26 cellular contexts compared by ENCODE assay signal in genomic region chr22:21602579-21602978, GRCh38. TPM values are rescaled to one million over a fixed set of nuclear protein-coding genes. Genes with fewer than 3 reads are reported as not detected.
A peak's percentile ranks its signal among the peaks of the same experiment; 100 is the strongest.
DNase-seq lines count a peak whose midpoint lies in the region; ATAC-seq, FAIRE-seq and TF ChIP-seq lines count a peak whose summit lies in the region.
"Had no signal": no experiment of that assay in that cellular context is flagged by ENCODE, and none has a peak within 500 bp of the region (broad histone marks: within the 10 kb centered on the region; RNA-seq: fewer than 3 reads in every experiment).

No MANE protein-coding gene starts in this region.

- POLR2A ChIA-PET in CD8-positive, alpha-beta T cell (lab: Charles Lee) = interaction anchor here (0.7 kb wide), 1 partner anchor 15 kb away, joined by 3 read pairs; no protein-coding TSS in a partner anchor
- POLR2A ChIA-PET in GM12878 (lab: Charles Lee) = interaction anchor here (0.6 to 0.7 kb wide), 2 partner anchors 19 to 242 kb away, joined by 3 to 4 read pairs; no protein-coding TSS in a partner anchor
- POLR2A ChIA-PET in naive thymus-derived CD8-positive, alpha-beta T cell (lab: Charles Lee) = no interaction called here

- H3K27me3 Mint-ChIP-seq in CD14-positive monocyte (ENCODE audit: low read depth in 3 of 3) = no peaks in the 10 kb centered on the region
- no peaks in the 10 kb centered on the region for H3K27me3 Mint-ChIP-seq in CD8-positive, alpha-beta T cell (ENCODE audit: low read depth)
- no peaks in the 10 kb centered on the region for H3K27me3 Mint-ChIP-seq in naive thymus-derived CD8-positive, alpha-beta T cell
- H3K27me3 Mint-ChIP-seq: IgD-negative memory B cell; stimulated activated naive CD8-positive, alpha-beta T cell treated with anti-CD3 and anti-CD28 coated beads, Interleukin-15, amount 100 ng/mL, for 72 hours had no signal

- no peak for FAIRE-seq in GM12878 (lab: Jason Lieb, UNC)
- FAIRE-seq: small intestine had no signal

- no peaks in the 10 kb centered on the region for H3K4me1 ChIP-seq in CD8-positive, alpha-beta T cell (ENCODE audit: insufficient read depth, low read length)
- H3K4me1 ChIP-seq in GM12878 (ENCODE audit: control insufficient read depth, insufficient read depth, low read length) = peaks cover 4% of the 10 kb centered on the region; the same call in 1 of the 2 replicates
- H3K4me1 ChIP-seq: neural progenitor cell, uterus had no signal

- no peak overlapping the region for H3K9ac ChIP-seq in GM12878 (ENCODE audit: control insufficient read depth, insufficient read depth, low read length)
- H3K9ac ChIP-seq: neural progenitor cell had no signal

- intact Hi-C loops in CD14-positive monocyte (cut with micrococcal nuclease) (no loop called here), GM12878 (cut with micrococcal nuclease; ENCODE audit: unreplicated experiment) (no loop called here)
- intact Hi-C loops in CD8-positive, alpha-beta T cell (cut with DNase I, micrococcal nuclease) = no loop called here

- peaks cover 0 to 1% (median 0%) of the 10 kb centered on the region in 7 donors for H3K9me3 Mint-ChIP-seq in CD14-positive monocyte
- no peaks in the 10 kb centered on the region for H3K9me3 Mint-ChIP-seq in CD8-positive, alpha-beta T cell
- no peaks in the 10 kb centered on the region for H3K9me3 Mint-ChIP-seq in naive thymus-derived CD8-positive, alpha-beta T cell
- H3K9me3 Mint-ChIP-seq: activated naive CD4-positive, alpha-beta T cell treated with anti-CD3 and anti-CD28 coated beads, Interleukin-2, amount 50 U/mL, for 72 hours; activated T-helper 1 cell treated with anti-CD3 and anti-CD28 coated beads, Interleukin-12 subunit alpha, Interleukin-12 subunit beta, Interleukin-2, Interleukin-4 antibody, amounts not matched to agents 30 ng/mL and 10 ng/mL and 1 ng/mL, durations not matched to agents 14 hours and 24 hours and 36 hours; IgD-negative memory B cell; neural progenitor cell; stimulated activated naive CD8-positive, alpha-beta T cell treated with anti-CD3 and anti-CD28 coated beads, Interleukin-15, amount 100 ng/mL, for 72 hours; T-helper 2 cell treated with Interferon-gamma antibody and Interleukin-4, amounts not matched to agents 5 μg/mL and 100 μg/mL, for 36 hours had no signal

- peaks cover 14 to 29% of the 10 kb centered on the region in 2 donors for H3K36me3 Mint-ChIP-seq in CD14-positive monocyte
- H3K36me3 Mint-ChIP-seq in CD8-positive, alpha-beta T cell = peaks cover 27% of the 10 kb centered on the region
- peaks cover 0 to 28% (median 0%) of the 10 kb centered on the region in 3 donors for H3K36me3 Mint-ChIP-seq in naive thymus-derived CD8-positive, alpha-beta T cell
- H3K36me3 Mint-ChIP-seq: activated naive CD4-positive, alpha-beta T cell treated with anti-CD3 and anti-CD28 coated beads, Interleukin-2, amount 50 U/mL, for 72 hours had no signal

- H3K36me3 ChIP-seq in CD8-positive, alpha-beta T cell (ENCODE audit: insufficient read depth, low read length) = no peaks in the 10 kb centered on the region
- H3K36me3 ChIP-seq in GM12878 (ENCODE audit: control insufficient read depth in 2 of 2, insufficient read depth in 2 of 2, low read length in 1 of 2) = peaks cover 12 to 17% of the 10 kb centered on the region in 2 experiments
- H3K36me3 ChIP-seq: neural progenitor cell, Peyer's patch, right atrium auricular region, uterus had no signal

- TF ChIP-seq POLR2A in GM12878 (IDR thresholded peaks at IDR 0.05; ENCODE audit: low read depth, low read length) = no peak

- BruUV-seq in GM12878 (replicated peaks; lab: Mats Ljungman, UMichigan) = TSS peak; percentile 50

- H3K4me3 Mint-ChIP-seq in CD14-positive monocyte = no peak overlapping the region
- H3K4me3 Mint-ChIP-seq in CD8-positive, alpha-beta T cell = no peak overlapping the region
- no peak overlapping the region for H3K4me3 Mint-ChIP-seq in naive thymus-derived CD8-positive, alpha-beta T cell
- H3K4me3 Mint-ChIP-seq: activated T-helper 1 cell treated with anti-CD3 and anti-CD28 coated beads, Interleukin-12 subunit alpha, Interleukin-12 subunit beta, Interleukin-2, Interleukin-4 antibody, amounts not matched to agents 30 ng/mL and 10 ng/mL and 1 ng/mL, durations not matched to agents 14 hours and 24 hours and 36 hours; IgD-negative memory B cell; neural progenitor cell; stimulated activated naive CD8-positive, alpha-beta T cell treated with anti-CD3 and anti-CD28 coated beads, Interleukin-15, amount 100 ng/mL, for 72 hours; T-helper 2 cell treated with Interferon-gamma antibody and Interleukin-4, amounts not matched to agents 5 μg/mL and 100 μg/mL, for 36 hours had no signal

- TF ChIP-seq CTCF in CD14-positive monocyte (IDR thresholded peaks at IDR 0.05) (no peak), GM12878 (IDR thresholded peaks at IDR 0.05 in 2 of 3, conservative IDR thresholded peaks at IDR 0.05 in 1 of 3; ENCODE audit: control insufficient read depth in 2 of 3, extremely low read depth in 1 of 3, insufficient read depth in 1 of 3, low read depth in 3 of 3, low read length in 3 of 3) (no peak)
- TF ChIP-seq CTCF in CD8-positive, alpha-beta T cell (IDR thresholded peaks at IDR 0.05) = no peak

- no peak overlapping the region for H3K4me3 ChIP-seq in CD8-positive, alpha-beta T cell (ENCODE audit: low read depth, low read length)
- no peak overlapping the region for H3K4me3 ChIP-seq in GM12878
- H3K4me3 ChIP-seq: neural progenitor cell, Peyer's patch, right atrium auricular region, uterus had no signal

- CTCF ChIA-PET in CD8-positive, alpha-beta T cell (lab: Charles Lee) = interaction anchor here (1.5 kb wide), 1 partner anchor 11 kb away, joined by 4 read pairs; no protein-coding TSS in a partner anchor
- CTCF ChIA-PET in GM12878 (lab: Yijun Ruan, JAX) = no interaction called here

- peaks cover 51% of the 10 kb centered on the region for H3K79me2 ChIP-seq in GM12878 (ENCODE audit: control insufficient read depth, insufficient read depth, low read length)

- H3K27ac ChIP-seq in CD8-positive, alpha-beta T cell (ENCODE audit: low read depth, low read length) = no peak overlapping the region
- H3K27ac ChIP-seq in GM12878 (ENCODE audit: control insufficient read depth, insufficient read depth) = no peak overlapping the region
- H3K27ac ChIP-seq: neural progenitor cell, Peyer's patch, right atrium auricular region, uterus had no signal

- H2AFZ ChIP-seq in GM12878 (ENCODE audit: control insufficient read depth, low read depth, low read length) = no peak overlapping the region
- H2AFZ ChIP-seq: neural progenitor cell had no signal

- no peaks in the 10 kb centered on the region for H3K27me3 ChIP-seq in CD8-positive, alpha-beta T cell (ENCODE audit: insufficient read depth, low read length)
- no peaks in the 10 kb centered on the region for H3K27me3 ChIP-seq in GM12878 (replicated peaks in 1 of 2; ENCODE audit: control insufficient read depth in 2 of 2, insufficient read depth in 2 of 2, low read length in 1 of 2)
- H3K27me3 ChIP-seq: neural progenitor cell, Peyer's patch, right atrium auricular region, uterus had no signal

- WGBS in GM12878 (ENCODE audit: insufficient coverage, insufficient replicate concordance, low lambda C conversion rate, missing lambda C conversion rate) = 84% methylated on average over 6 of the region's 6 CpGs

- in situ Hi-C loops in GM12878 (cut with MboI) = no loop called here

- TF ChIP-seq RAD21 in GM12878 (IDR thresholded peaks at IDR 0.05; ENCODE audit: insufficient read depth, low read depth, low read length) = no peak

- DNase-seq in CD14-positive monocyte (ENCODE audit: low spot score) (no peak), GM12878 (ENCODE audit: low read depth, low spot score) (no peak), H4 (ENCODE audit: low spot score) (no peak)
- DNase-seq in CD8-positive, alpha-beta T cell = no peak
- no peak for DNase-seq in naive thymus-derived CD8-positive, alpha-beta T cell
- DNase-seq: amygdala; DMS79; GF-D8; GOT3; mammary epithelial cell; NCI-H446 treated with DMSO at 0.1 percent for 48 hours; NCI-H774; Peyer's patch; SHP77 treated with DMSO at 0.1 percent for 48 hours; small intestine; stimulated activated naive CD8-positive, alpha-beta T cell treated with anti-CD3 and anti-CD28 coated beads, Interleukin-15, amount 100 ng/mL, for 72 hours; uterus had no signal

- H3K9me3 ChIP-seq in CD8-positive, alpha-beta T cell (ENCODE audit: low read length) = no peaks in the 10 kb centered on the region
- no peaks in the 10 kb centered on the region for H3K9me3 ChIP-seq in GM12878 (replicated peaks; ENCODE audit: control insufficient read depth, insufficient read depth, low read length)
- H3K9me3 ChIP-seq: Peyer's patch, right atrium auricular region, uterus had no signal

- ATAC-seq in CD8-positive, alpha-beta T cell = no peak
- ATAC-seq in GM12878 (no peak), GM19455 (IDR thresholded peaks at IDR 0.05; ENCODE audit: unreplicated experiment) (no peak), HG02798 (IDR thresholded peaks at IDR 0.05; ENCODE audit: poor library complexity, unreplicated experiment) (no peak)
- ATAC-seq in naive thymus-derived CD8-positive, alpha-beta T cell = no peak
- ATAC-seq: activated naive CD4-positive, alpha-beta T cell treated with anti-CD3 and anti-CD28 coated beads, Interleukin-2, amount 50 U/mL, for 72 hours; stimulated activated naive CD8-positive, alpha-beta T cell treated with anti-CD3 and anti-CD28 coated beads, Interleukin-15, amount 100 ng/mL, for 72 hours had no signal

- H3K27ac Mint-ChIP-seq in CD14-positive monocyte = peak overlapping the region in 4 of 7 donors; percentile 26 to 61 (median 49)
- peak overlapping the region; percentile 35 for H3K27ac Mint-ChIP-seq in CD8-positive, alpha-beta T cell
- peak overlapping the region in 6 of 10 donors; percentile 14 to 66 (median 24) for H3K27ac Mint-ChIP-seq in naive thymus-derived CD8-positive, alpha-beta T cell
- H3K27ac Mint-ChIP-seq: activated T-helper 1 cell treated with anti-CD3 and anti-CD28 coated beads, Interleukin-12 subunit alpha, Interleukin-12 subunit beta, Interleukin-2, Interleukin-4 antibody, amounts not matched to agents 30 ng/mL and 10 ng/mL and 1 ng/mL, durations not matched to agents 14 hours and 24 hours and 36 hours; neural progenitor cell; T-helper 2 cell treated with Interferon-gamma antibody and Interleukin-4, amounts not matched to agents 5 μg/mL and 100 μg/mL, for 36 hours had no signal

- H3K4me2 ChIP-seq in GM12878 (ENCODE audit: control insufficient read depth, insufficient read depth) = no peak overlapping the region
- H3K4me2 ChIP-seq: neural progenitor cell had no signal

- RAD21 ChIA-PET in GM12878 (lab: Charles Lee; ENCODE audit: unreplicated experiment) = no interaction called here

- no peak for TF ChIP-seq EP300 in GM12878 (IDR thresholded peaks at IDR 0.05; ENCODE audit: borderline replicate concordance in 1 of 2, control insufficient read depth in 1 of 2, low read depth in 2 of 2, low read length in 2 of 2)

- peaks cover 38% of the 10 kb centered on the region for H3K4me1 Mint-ChIP-seq in CD14-positive monocyte
- peaks cover 49% of the 10 kb centered on the region for H3K4me1 Mint-ChIP-seq in CD8-positive, alpha-beta T cell (ENCODE audit: low read depth)
- H3K4me1 Mint-ChIP-seq in naive thymus-derived CD8-positive, alpha-beta T cell = peaks cover 28 to 67% (median 51%) of the 10 kb centered on the region in 4 donors

- H4K20me1 ChIP-seq in GM12878 (ENCODE audit: control insufficient read depth, insufficient read depth) = peaks cover 11% of the 10 kb centered on the region

- SMC1A ChIA-PET in GM12878 (lab: Charles Lee; ENCODE audit: uncharacterized antibody, unreplicated experiment) = interaction anchor here (0.7 kb wide), 1 partner anchor 44 kb away, joined by 5 read pairs; no protein-coding TSS in a partner anchor

RNA-seq across cellular contexts. Expression of gene YDJC, which starts 27.2 kb away (rescaled TPM):
- polyA plus RNA-seq in CD14-positive monocyte = 10 to 100 TPM; 26.5 to 32.9 TPM
- 10 to 100 TPM; 25.6 to 26.0 TPM for total RNA-seq in CD8-positive, alpha-beta T cell
- total RNA-seq in GM12878 (2013; cell fraction: nucleolus; rRNA removed) = 37.4 and 44.8 TPM in 2 replicates
- 64.1 and 75.4 TPM in 2 replicates for total RNA-seq in GM12878 (2014; rRNA removed)
- 10.1 and 12.0 TPM in 2 replicates for total RNA-seq in GM12878 (2014; rRNA removed; fragmentation: Illumina TruSeq; extraction: Trizol)
- 55.7 and 58.4 TPM in 2 replicates for total RNA-seq in GM12878 (2021)
- polyA plus RNA-seq in GM12878 (2011; ENCODE audit: low read depth) = 4.8 TPM
- polyA plus RNA-seq in GM12878 (2011; rRNA removed) = 6.3 and 18.3 TPM in 2 replicates
- polyA plus RNA-seq in GM12878 (2011; cell fraction: cytosol; rRNA removed) = 31.1 and 59.0 TPM in 2 replicates
- polyA plus RNA-seq in GM12878 (2011; cell fraction: nucleus; rRNA removed) = 60.2 and 70.8 TPM in 2 replicates
- 27.7 and 31.7 TPM in 2 replicates for polyA plus RNA-seq in GM12878 (2012)
- 2.1 and 8.4 TPM in 2 replicates for polyA plus RNA-seq in GM12878 (2014; fragmentation: Illumina TruSeq; extraction: Trizol)
- 1 to 10 TPM in 1 of 2 experiments, under 1 TPM in 1; 1.00 to 4.4 TPM for polyA plus RNA-seq in GM12878 (2014; fragmentation: Nextera tagmentation; extraction: Ambion mirVana)
- 72.1 and 83.6 TPM in 2 replicates for polyA plus RNA-seq in GM12878 (2014; rRNA removed)
- 10 to 100 TPM; 68.5 to 77.6 TPM for polyA plus RNA-seq in GM12878 (2016; fragmentation: Nextera tagmentation; extraction: Ambion mirVana)
- polyA minus RNA-seq in GM12878 (2011; rRNA and poly(A)+ RNA removed) = 5.0 and 15.1 TPM in 2 replicates
- 8.5 and 15.4 TPM in 2 replicates for polyA minus RNA-seq in GM12878 (2011; cell fraction: cytosol; rRNA and poly(A)+ RNA removed)
- polyA minus RNA-seq in GM12878 (2011; cell fraction: nucleus; rRNA and poly(A)+ RNA removed) = 22.6 and 40.6 TPM in 2 replicates
- total RNA-seq in naive thymus-derived CD8-positive, alpha-beta T cell = 10 to 100 TPM; 48.8 to 54.0 TPM
- 10 to 100 TPM; 38.0 to 68.9 (median 53.6) TPM for polyA plus RNA-seq in naive thymus-derived CD8-positive, alpha-beta T cell
- 26.7 and 35.4 TPM in 2 replicates for total RNA-seq in H4 (2014; rRNA removed; shearing (Covaris generic))

RNA-seq across cellular contexts. Expression of gene CCDC116, which starts 30.0 kb away (rescaled TPM):
- polyA plus RNA-seq in CD14-positive monocyte (not detected), GM12878 (2011; rRNA removed) (0.04 TPM in 1 of 2 replicates, not detected in the other), GM12878 (2014; fragmentation: Illumina TruSeq; extraction: Trizol) (0.04 TPM in 1 of 2 replicates, not detected in the other), GM12878 (2014; fragmentation: Nextera tagmentation; extraction: Ambion mirVana) (not detected), GM12878 (2014; rRNA removed) (0.04 and 0.32 TPM in 2 replicates), GM12878 (2016; fragmentation: Nextera tagmentation; extraction: Ambion mirVana) (not detected)
- total RNA-seq in CD8-positive, alpha-beta T cell = under 1 TPM; 0.19 to 0.33 TPM
- total RNA-seq in GM12878 (2013; cell fraction: nucleolus; rRNA removed) = 0.32 and 0.69 TPM in 2 replicates
- total RNA-seq in GM12878 (2014; rRNA removed) (0.05 TPM in 1 of 2 replicates, not detected in the other), GM12878 (2014; rRNA removed; fragmentation: Illumina TruSeq; extraction: Trizol) (not detected in 2 replicates), GM12878 (2021) (0.18 and 0.29 TPM in 2 replicates)
- not detected for polyA plus RNA-seq in GM12878 (2011; ENCODE audit: low read depth)
- polyA plus RNA-seq in GM12878 (2011; cell fraction: cytosol; rRNA removed) = 0.09 and 0.13 TPM in 2 replicates
- polyA plus RNA-seq in GM12878 (2011; cell fraction: nucleus; rRNA removed) = 0.39 and 0.50 TPM in 2 replicates
- polyA plus RNA-seq in GM12878 (2012) = 0.06 TPM in 1 of 2 replicates, not detected in the other
- polyA minus RNA-seq in GM12878 (2011; rRNA and poly(A)+ RNA removed) = 0.10 TPM in 1 of 2 replicates, not detected in the other
- not detected in 2 replicates for polyA minus RNA-seq in GM12878 (2011; cell fraction: cytosol; rRNA and poly(A)+ RNA removed)
- polyA minus RNA-seq in GM12878 (2011; cell fraction: nucleus; rRNA and poly(A)+ RNA removed) = 0.19 and 0.24 TPM in 2 replicates
- under 1 TPM; 0.34 to 0.93 TPM for total RNA-seq in naive thymus-derived CD8-positive, alpha-beta T cell
- polyA plus RNA-seq in naive thymus-derived CD8-positive, alpha-beta T cell = not detected
- total RNA-seq in H4 (2014; rRNA removed; shearing (Covaris generic)) = 0.10 TPM in 1 of 2 replicates, not detected in the other
- total RNA-seq: right atrium auricular region had no signal

RNA-seq across cellular contexts. Expression of gene UBE2L3, which starts 35.1 kb away (rescaled TPM):
- 10 to 100 TPM; 69.6 to 88.9 TPM for polyA plus RNA-seq in CD14-positive monocyte
- 10 to 100 TPM; 20.7 to 22.4 TPM for total RNA-seq in CD8-positive, alpha-beta T cell
- 21.7 and 22.1 TPM in 2 replicates for total RNA-seq in GM12878 (2013; cell fraction: nucleolus; rRNA removed)
- 55.7 and 59.2 TPM in 2 replicates for total RNA-seq in GM12878 (2014; rRNA removed)
- 80.2 and 85.4 TPM in 2 replicates for total RNA-seq in GM12878 (2014; rRNA removed; fragmentation: Illumina TruSeq; extraction: Trizol)
- 52.2 and 56.3 TPM in 2 replicates for total RNA-seq in GM12878 (2021)
- polyA plus RNA-seq in GM12878 (2011; ENCODE audit: low read depth) = 30.1 TPM
- 58.8 and 62.1 TPM in 2 replicates for polyA plus RNA-seq in GM12878 (2011; rRNA removed)
- polyA plus RNA-seq in GM12878 (2011; cell fraction: cytosol; rRNA removed) = 37.8 and 46.6 TPM in 2 replicates
- 18.3 and 22.8 TPM in 2 replicates for polyA plus RNA-seq in GM12878 (2011; cell fraction: nucleus; rRNA removed)
- polyA plus RNA-seq in GM12878 (2012) = 43.4 and 52.4 TPM in 2 replicates
- polyA plus RNA-seq in GM12878 (2014; fragmentation: Illumina TruSeq; extraction: Trizol) = 141 and 156 TPM in 2 replicates
- polyA plus RNA-seq in GM12878 (2014; fragmentation: Nextera tagmentation; extraction: Ambion mirVana) = 100 to 1,000 TPM; 149 to 168 TPM
- polyA plus RNA-seq in GM12878 (2014; rRNA removed) = 68.6 and 73.3 TPM in 2 replicates
- 100 to 1,000 TPM; 141 to 148 TPM for polyA plus RNA-seq in GM12878 (2016; fragmentation: Nextera tagmentation; extraction: Ambion mirVana)
- polyA minus RNA-seq in GM12878 (2011; rRNA and poly(A)+ RNA removed) = 24.4 and 30.7 TPM in 2 replicates
- polyA minus RNA-seq in GM12878 (2011; cell fraction: cytosol; rRNA and poly(A)+ RNA removed) = 12.3 and 15.4 TPM in 2 replicates
- 6.2 and 11.0 TPM in 2 replicates for polyA minus RNA-seq in GM12878 (2011; cell fraction: nucleus; rRNA and poly(A)+ RNA removed)
- 10 to 100 TPM; 33.3 to 34.5 TPM for total RNA-seq in naive thymus-derived CD8-positive, alpha-beta T cell
- 10 to 100 TPM; 88.4 to 97.6 (median 96.8) TPM for polyA plus RNA-seq in naive thymus-derived CD8-positive, alpha-beta T cell
- total RNA-seq in H4 (2014; rRNA removed; shearing (Covaris generic)) = 60.5 and 61.0 TPM in 2 replicates

RNA-seq across cellular contexts. Expression of gene SDF2L1, which starts 39.5 kb away (rescaled TPM):
- polyA plus RNA-seq in CD14-positive monocyte = 10 to 100 TPM; 44.7 to 46.2 TPM
- total RNA-seq in CD8-positive, alpha-beta T cell = 10 to 100 TPM; 20.8 to 21.5 TPM
- total RNA-seq in GM12878 (2013; cell fraction: nucleolus; rRNA removed) = 3.6 and 5.4 TPM in 2 replicates
- 70.2 and 109 TPM in 2 replicates for total RNA-seq in GM12878 (2014; rRNA removed)
- 12.9 and 17.1 TPM in 2 replicates for total RNA-seq in GM12878 (2014; rRNA removed; fragmentation: Illumina TruSeq; extraction: Trizol)
- 81.4 and 90.1 TPM in 2 replicates for total RNA-seq in GM12878 (2021)
- 15.5 TPM for polyA plus RNA-seq in GM12878 (2011; ENCODE audit: low read depth)
- polyA plus RNA-seq in GM12878 (2011; rRNA removed) = 8.8 and 20.8 TPM in 2 replicates
- polyA plus RNA-seq in GM12878 (2011; cell fraction: cytosol; rRNA removed) = 29.8 and 63.0 TPM in 2 replicates
- polyA plus RNA-seq in GM12878 (2011; cell fraction: nucleus; rRNA removed) = 16.4 and 22.6 TPM in 2 replicates
- 49.9 and 87.0 TPM in 2 replicates for polyA plus RNA-seq in GM12878 (2012)
- 0.33 and 3.9 TPM in 2 replicates for polyA plus RNA-seq in GM12878 (2014; fragmentation: Illumina TruSeq; extraction: Trizol)
- 10 to 100 TPM in 1 of 2 experiments, 1 to 10 TPM in 1; 3.0 to 17.8 TPM for polyA plus RNA-seq in GM12878 (2014; fragmentation: Nextera tagmentation; extraction: Ambion mirVana)
- 97.9 and 134 TPM in 2 replicates for polyA plus RNA-seq in GM12878 (2014; rRNA removed)
- 100 to 1,000 TPM; 191 to 214 TPM for polyA plus RNA-seq in GM12878 (2016; fragmentation: Nextera tagmentation; extraction: Ambion mirVana)
- 14.3 and 25.4 TPM in 2 replicates for polyA minus RNA-seq in GM12878 (2011; rRNA and poly(A)+ RNA removed)
- polyA minus RNA-seq in GM12878 (2011; cell fraction: cytosol; rRNA and poly(A)+ RNA removed) = 12.2 and 12.8 TPM in 2 replicates
- polyA minus RNA-seq in GM12878 (2011; cell fraction: nucleus; rRNA and poly(A)+ RNA removed) = 4.4 and 8.3 TPM in 2 replicates
- 10 to 100 TPM; 23.2 to 27.8 TPM for total RNA-seq in naive thymus-derived CD8-positive, alpha-beta T cell
- 10 to 100 TPM; 63.1 to 68.9 (median 63.4) TPM for polyA plus RNA-seq in naive thymus-derived CD8-positive, alpha-beta T cell
- 33.6 and 38.7 TPM in 2 replicates for total RNA-seq in H4 (2014; rRNA removed; shearing (Covaris generic))

RNA-seq across cellular contexts. Expression of gene RIMBP3C, which starts 51.3 kb away (rescaled TPM):
- polyA plus RNA-seq in CD14-positive monocyte (under 1 TPM; 0.08 to 0.11 TPM), GM12878 (2011; rRNA removed) (0.03 TPM in 1 of 2 replicates, not detected in the other), GM12878 (2014; fragmentation: Illumina TruSeq; extraction: Trizol) (0.03 and 0.05 TPM in 2 replicates), GM12878 (2014; fragmentation: Nextera tagmentation; extraction: Ambion mirVana) (not detected), GM12878 (2014; rRNA removed) (0.01 TPM in 1 of 2 replicates, not detected in the other), GM12878 (2016; fragmentation: Nextera tagmentation; extraction: Ambion mirVana) (under 1 TPM; 0.04 to 0.14 TPM)
- total RNA-seq in CD8-positive, alpha-beta T cell = not detected
- total RNA-seq in GM12878 (2013; cell fraction: nucleolus; rRNA removed) = 0.29 and 0.42 TPM in 2 replicates
- total RNA-seq in GM12878 (2014; rRNA removed) (0.11 TPM in 2 replicates), GM12878 (2014; rRNA removed; fragmentation: Illumina TruSeq; extraction: Trizol) (not detected in 2 replicates), GM12878 (2021) (0.23 and 0.24 TPM in 2 replicates)
- not detected for polyA plus RNA-seq in GM12878 (2011; ENCODE audit: low read depth)
- 0.01 and 0.03 TPM in 2 replicates for polyA plus RNA-seq in GM12878 (2011; cell fraction: cytosol; rRNA removed)
- 0.03 and 0.10 TPM in 2 replicates for polyA plus RNA-seq in GM12878 (2011; cell fraction: nucleus; rRNA removed)
- 0.10 TPM in 1 of 2 replicates, not detected in the other for polyA plus RNA-seq in GM12878 (2012)
- 0.05 TPM in 1 of 2 replicates, not detected in the other for polyA minus RNA-seq in GM12878 (2011; rRNA and poly(A)+ RNA removed)
- polyA minus RNA-seq in GM12878 (2011; cell fraction: cytosol; rRNA and poly(A)+ RNA removed) = 0.27 TPM in 1 of 2 replicates, not detected in the other
- polyA minus RNA-seq in GM12878 (2011; cell fraction: nucleus; rRNA and poly(A)+ RNA removed) = 0.67 and 0.73 TPM in 2 replicates
- total RNA-seq in naive thymus-derived CD8-positive, alpha-beta T cell = 1 to 10 TPM; 3.2 to 3.5 TPM
- under 1 TPM in 2 of 3 donors, not detected in 1; 0.39 to 0.55 TPM for polyA plus RNA-seq in naive thymus-derived CD8-positive, alpha-beta T cell
- 0.27 and 0.31 TPM in 2 replicates for total RNA-seq in H4 (2014; rRNA removed; shearing (Covaris generic))
- total RNA-seq: HT-29, mammary epithelial cell, uterus had no signal
